ENCODE assay signal across 28 cellular contexts in the genomic region with DNA sequence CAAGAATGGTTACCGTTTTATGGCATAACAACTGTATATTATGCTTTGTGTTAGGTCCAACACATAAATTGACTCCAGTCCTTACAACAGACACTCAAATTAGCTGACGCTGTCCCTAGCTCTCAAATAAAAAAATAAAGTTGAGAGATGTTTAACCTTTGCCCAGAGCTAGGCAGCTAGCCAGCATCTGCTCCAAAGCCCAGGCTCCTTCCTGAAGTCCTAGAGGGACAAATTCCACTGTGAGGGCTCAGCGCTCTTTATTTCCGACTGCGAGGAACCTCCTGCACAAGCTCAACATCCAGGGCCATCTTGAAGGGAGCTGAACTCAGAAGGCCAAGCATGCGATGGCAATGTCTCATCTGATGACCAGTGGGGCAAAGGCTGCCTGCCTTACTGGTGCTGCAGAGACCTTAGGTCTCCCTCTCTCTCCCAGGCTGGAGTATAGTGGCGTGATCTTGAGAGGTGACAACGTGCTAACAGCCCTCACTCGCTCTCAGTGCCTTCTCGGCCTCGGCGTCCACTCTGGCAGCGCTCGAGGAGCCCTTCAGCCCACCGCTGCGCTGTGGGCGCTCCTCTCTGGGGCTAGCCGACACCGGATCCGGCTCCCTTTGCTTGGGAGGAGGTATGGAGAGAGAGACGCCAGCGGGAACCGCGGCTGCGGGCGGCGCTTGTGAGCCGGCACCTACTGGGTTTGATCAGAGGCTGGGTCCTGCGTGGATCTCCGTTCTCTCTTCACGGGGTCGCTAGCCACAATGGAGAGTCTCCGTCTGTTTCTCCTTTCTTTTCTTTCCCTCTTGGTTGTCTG. TPM values are rescaled to one million over a fixed set of nuclear protein-coding genes. Genes with fewer than 3 reads are reported as not detected.
DNase-seq lines count a peak whose midpoint lies in the region; ATAC-seq, FAIRE-seq and TF ChIP-seq lines count a peak whose summit lies in the region.
"Had no signal": no experiment of that assay in that cellular context is flagged by ENCODE, and none has a peak within 500 bp of the region (broad histone marks: within the 10 kb centered on the region; RNA-seq: fewer than 3 reads in every experiment).

No MANE protein-coding gene starts in this region.

- peaks cover 3 to 5% of the 10 kb centered on the region in 2 donors for H3K4me1 ChIP-seq in kidney (ENCODE audit: control insufficient read depth in 1 of 2, insufficient read depth in 1 of 2, low read depth in 1 of 2, low read length in 2 of 2)
- H3K4me1 ChIP-seq in osteoblast (ENCODE audit: insufficient read depth, low read length) = peaks cover 4% of the 10 kb centered on the region
- H3K4me1 ChIP-seq: BE2C, parathyroid adenoma, SJSA1 had no signal

- no peaks in the 10 kb centered on the region for H3K27me3 ChIP-seq in osteoblast (ENCODE audit: insufficient read depth, low read length)
- H3K27me3 ChIP-seq: BE2C, foreskin keratinocyte, SJSA1 had no signal

- ATAC-seq in Right ventricle myocardium inferior (peak; percentile 34), GM19467 (IDR thresholded peaks at IDR 0.05; ENCODE audit: unreplicated experiment) (no peak), HG03108 (IDR thresholded peaks at IDR 0.05; ENCODE audit: unreplicated experiment) (no peak)
- ATAC-seq: foreskin keratinocyte; naive thymus-derived CD8-positive, alpha-beta T cell had no signal

- intact Hi-C loops in Right ventricle myocardium inferior (cut with DNase I) = no loop called here
- intact Hi-C loops in cardiac septum (cut with DNase I) = no loop called here
- intact Hi-C loops in kidney (cut with DNase I) = no loop called here

- H3K9ac ChIP-seq in kidney (ENCODE audit: low read length in 2 of 2) = no peak overlapping the region
- H3K9ac ChIP-seq: parathyroid adenoma had no signal

- H3K27ac ChIP-seq in kidney (ENCODE audit: low read depth in 2 of 2, low read length in 2 of 2) (no peak overlapping the region), osteoblast (ENCODE audit: low read depth, low read length) (no peak overlapping the region)
- H3K27ac ChIP-seq: foreskin keratinocyte, parathyroid adenoma, SJSA1, skin epidermis had no signal

- TF ChIP-seq CTCF in kidney (IDR thresholded peaks at IDR 0.05; ENCODE audit: borderline replicate concordance, extremely low read depth, insufficient read depth) (no peak), osteoblast (IDR thresholded peaks at IDR 0.05; ENCODE audit: extremely low read depth, low read depth, low read length) (no peak)

- no peaks in the 10 kb centered on the region for H3K36me3 ChIP-seq in kidney (ENCODE audit: control insufficient read depth in 1 of 2, insufficient read depth in 2 of 2, low read length in 2 of 2)
- no peaks in the 10 kb centered on the region for H3K36me3 ChIP-seq in osteoblast (ENCODE audit: insufficient read depth, low read length)
- H3K36me3 ChIP-seq: BE2C, SJSA1 had no signal

- H4K20me1 ChIP-seq in osteoblast (ENCODE audit: insufficient read depth, low read length) = no peaks in the 10 kb centered on the region

- H3K79me2 ChIP-seq in osteoblast (ENCODE audit: insufficient read depth, low read length) = no peaks in the 10 kb centered on the region
- H3K79me2 ChIP-seq: parathyroid adenoma had no signal

- FAIRE-seq in kidney (lab: Jason Lieb, UNC) = no peak
- FAIRE-seq: A204.1, GM12892, GM19239 had no signal

- no peaks in the 10 kb centered on the region for H3K9me3 ChIP-seq in kidney (ENCODE audit: control insufficient read depth in 1 of 2, low read length in 2 of 2)
- H3K9me3 ChIP-seq in osteoblast (ENCODE audit: low read depth, low read length) = no peaks in the 10 kb centered on the region
- H3K9me3 ChIP-seq: BE2C, SJSA1 had no signal

- no peak overlapping the region for H3K4me3 ChIP-seq in kidney (ENCODE audit: low read length in 2 of 2)
- H3K4me3 ChIP-seq in osteoblast (ENCODE audit: insufficient read depth, low read length) = no peak overlapping the region
- H3K4me3 ChIP-seq: SJSA1, skin epidermis had no signal

- no peak overlapping the region for H3K4me2 ChIP-seq in osteoblast (ENCODE audit: insufficient read depth, low read length)

- no peak overlapping the region for H2AFZ ChIP-seq in osteoblast (ENCODE audit: low read length)
- H2AFZ ChIP-seq: parathyroid adenoma had no signal

- DNase-seq in Right ventricle myocardium inferior (ENCODE audit: missing footprints) (no peak), cardiac septum (ENCODE audit: low spot score) (no peak), kidney (peak; percentile 81), osteoblast (ENCODE audit: insufficient read length, low spot score, missing footprints) (peak; percentile 81), NCI-H2196 (lab: John Stamatoyannopoulos, UW; ENCODE audit: unreplicated experiment) (no peak), islet precursor cell (no peak)
- DNase-seq: activated CD4-positive, alpha-beta T cell treated with anti-CD3 and anti-CD28 coated beads for 48 hours; activated naive CD4-positive, alpha-beta T cell treated with Interleukin-2 at 50 U/mL for 16 hours; activated T-cell treated with anti-CD3 and anti-CD28 coated beads, Interleukin-2, amount 50 U/mL, for 48 hours; amniotic stem cell; BE2C; foreskin keratinocyte; hippocampal formation; naive thymus-derived CD8-positive, alpha-beta T cell; NCI-H1092 treated with DMSO at 0.1 percent for 48 hours; NCI-H2029; NCI-H345; stimulated activated CD4-positive, alpha-beta T cell treated with anti-CD3 and anti-CD28 coated beads, Interleukin-4, amount 100 ng/mL, for 1 hour; stimulated activated naive CD4-positive, alpha-beta T cell treated with Interleukin-2 at 50 U/mL for 16 hours; trophoblast cell had no signal

RNA-seq across cellular contexts. Expression of a gene that starts 24.7 kb away (rescaled TPM):
- total RNA-seq in Right ventricle myocardium inferior = 38.8 TPM
- 54.0 TPM for total RNA-seq in cardiac septum
- total RNA-seq in kidney = 14.6 TPM
- polyA plus RNA-seq in kidney (ENCODE audit: insufficient read depth, low read depth, low replicate concordance) = 2.1 TPM
- 2.9 and 3.6 TPM in 2 replicates for total RNA-seq in osteoblast

Comparison
In these comparisons a context has a peak if more than half of its experiments do, and no peak if none do; other contexts are left out.
1. DNase-seq: peak in kidney (single experiment) and osteoblast (single experiment); none in Right ventricle myocardium inferior (single experiment), cardiac septum (single experiment), NCI-H2196 (single experiment) and islet precursor cell (single experiment).